Comparison of ENCODE assay signal across 1 cellular context in genomic region chr2:96106991-96107882, GRCh38.
TF ChIP-seq lines count a peak whose summit lies in the region.

No MANE protein-coding gene starts in this region.

TF ChIP-seq in GM23338, 12 proteins besides CTCF, POLR2A, EP300 and RAD21:
- TF ChIP-seq CREB1 (CRISPR knock-in tag; IDR thresholded peaks at IDR 0.05; ENCODE audit: low read depth) (no peak), ZNF114 (CRISPR knock-in tag; IDR thresholded peaks at IDR 0.05) (no peak), ZNF331 (CRISPR knock-in tag; IDR thresholded peaks at IDR 0.05; ENCODE audit: low read depth) (no peak), ETS1 (IDR thresholded peaks at IDR 0.05) (no peak), REST (IDR thresholded peaks at IDR 0.05; ENCODE audit: unreplicated experiment) (no peak), POLR2AphosphoS5 (IDR thresholded peaks at IDR 0.05; ENCODE audit: low read depth) (no peak)
